In genomic region chr12:75890660-75891059, GRCh38 we compare ENCODE assay signal across 12 cellular contexts.
"Had no signal": no experiment of that assay in that cellular context is flagged by ENCODE, and none has a peak within 500 bp of the region (broad histone marks: within the 10 kb centered on the region; RNA-seq: fewer than 3 reads in every experiment).

No MANE protein-coding gene starts in this region.

- H3K9me3 Mint-ChIP-seq: activated CD4-positive, alpha-beta memory T cell treated with anti-CD3 and anti-CD28 coated beads, Interleukin-2, amount 10 ng/mL, durations not matched to agents 7 days and 5 days; activated naive CD8-positive, alpha-beta T cell treated with anti-CD3 and anti-CD28 coated beads, Interleukin-2, amount 50 U/mL, for 24 hours; naive thymus-derived CD8-positive, alpha-beta T cell had no signal

- H3K36me3 ChIP-seq: cardiac muscle cell, gastroesophageal sphincter, tibial artery had no signal

- H3K27me3 ChIP-seq: cardiac muscle cell, gastroesophageal sphincter, tibial artery had no signal

- H3K9me3 ChIP-seq: gastroesophageal sphincter, tibial artery had no signal

- H3K27ac ChIP-seq: cardiac muscle cell, gastroesophageal sphincter, tibial artery had no signal

- H3K4me1 ChIP-seq: gastroesophageal sphincter, tibial artery had no signal

- H3K4me3 ChIP-seq: cardiac muscle cell, gastroesophageal sphincter, tibial artery had no signal

- DNase-seq: activated CD4-positive, alpha-beta memory T cell treated with anti-CD3 and anti-CD28 coated beads, Interleukin-2, amount 10 ng/mL, durations not matched to agents 7 days and 5 days; activated CD4-positive, alpha-beta T cell treated with anti-CD3 and anti-CD28 coated beads for 1 hour; activated CD8-positive, alpha-beta memory T cell treated with anti-CD3 and anti-CD28 coated beads, Interleukin-2, amount 50 U/mL, for 4 hours; activated naive CD4-positive, alpha-beta T cell; activated naive CD8-positive, alpha-beta T cell treated with anti-CD3 and anti-CD28 coated beads, Interleukin-2, amount 50 U/mL, for 24 hours; hippocampal formation; kidney glomerular epithelial cell; naive thymus-derived CD8-positive, alpha-beta T cell; T-helper 9 cell; tibial artery had no signal

- H3K36me3 Mint-ChIP-seq: naive thymus-derived CD8-positive, alpha-beta T cell had no signal

- ATAC-seq: activated naive CD8-positive, alpha-beta T cell treated with anti-CD3 and anti-CD28 coated beads, Interleukin-2, amount 50 U/mL, for 24 hours; gastroesophageal sphincter; naive thymus-derived CD8-positive, alpha-beta T cell had no signal

- H3K4me3 Mint-ChIP-seq: activated CD4-positive, alpha-beta memory T cell treated with anti-CD3 and anti-CD28 coated beads, Interleukin-2, amount 10 ng/mL, durations not matched to agents 7 days and 5 days; activated naive CD8-positive, alpha-beta T cell treated with anti-CD3 and anti-CD28 coated beads, Interleukin-2, amount 50 U/mL, for 24 hours; naive thymus-derived CD8-positive, alpha-beta T cell had no signal

- H3K27ac Mint-ChIP-seq: activated CD4-positive, alpha-beta memory T cell treated with anti-CD3 and anti-CD28 coated beads, Interleukin-2, amount 10 ng/mL, durations not matched to agents 7 days and 5 days; activated naive CD8-positive, alpha-beta T cell treated with anti-CD3 and anti-CD28 coated beads, Interleukin-2, amount 50 U/mL, for 24 hours had no signal

- H3K4me1 Mint-ChIP-seq: activated CD4-positive, alpha-beta memory T cell treated with anti-CD3 and anti-CD28 coated beads, Interleukin-2, amount 10 ng/mL, durations not matched to agents 7 days and 5 days; naive thymus-derived CD8-positive, alpha-beta T cell had no signal
